ENCODE assay signal across 29 cellular contexts in the genomic region with DNA sequence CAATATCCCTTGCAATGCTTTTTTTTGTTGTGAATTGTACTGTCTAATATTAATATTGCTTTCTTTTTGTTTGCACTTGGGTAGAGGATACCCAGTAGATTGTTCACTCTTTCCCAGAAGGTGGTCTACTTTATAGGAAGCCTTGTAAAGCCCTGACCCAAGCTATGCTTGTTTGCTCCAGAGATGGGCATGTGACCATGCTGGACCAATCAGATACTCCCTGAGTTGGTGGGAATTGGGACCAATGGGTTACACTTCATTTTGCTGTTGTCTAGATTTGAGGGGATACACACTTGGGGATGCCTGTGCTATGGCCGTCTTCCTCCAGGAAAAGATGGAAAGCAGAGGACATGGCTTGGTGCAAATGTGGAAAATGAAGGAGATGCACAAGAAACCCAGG.
"Had no signal": no experiment of that assay in that cellular context is flagged by ENCODE, and none has a peak within 500 bp of the region (broad histone marks: within the 10 kb centered on the region; RNA-seq: fewer than 3 reads in every experiment).

No MANE protein-coding gene starts in this region.

- H3K4me3 ChIP-seq: ascending aorta, cardiac muscle cell had no signal

- DNase-seq: activated CD4-positive, alpha-beta memory T cell treated with anti-CD3 and anti-CD28 coated beads, Interleukin-2, amount 10 ng/mL, durations not matched to agents 7 days and 5 days; activated CD4-positive, alpha-beta T cell treated with anti-CD3 and anti-CD28 coated beads for 4 hours; activated CD4-positive, alpha-beta T cell treated with anti-CD3 and anti-CD28 coated beads, Interleukin-2, amount 10 ng/mL, durations not matched to agents 7 days and 5 days; activated CD4-positive, alpha-beta T cell treated with anti-CD3 and anti-CD28 coated beads, Interleukin-2, amount 50 U/mL, for 48 hours; activated CD4-positive, CD25-positive, alpha-beta regulatory T cell; activated CD8-positive, alpha-beta memory T cell treated with anti-CD3 and anti-CD28 coated beads for 24 hours; activated CD8-positive, alpha-beta memory T cell treated with anti-CD3 and anti-CD28 coated beads, Interleukin-2, amount 10 ng/mL, durations not matched to agents 7 days and 5 days; activated CD8-positive, alpha-beta memory T cell treated with anti-CD3 and anti-CD28 coated beads, Interleukin-2, amount 50 U/mL, for 48 hours; activated CD8-positive, alpha-beta T cell treated with anti-CD3 and anti-CD28 coated beads, Interleukin-2, amount 10 ng/mL, durations not matched to agents 7 days and 5 days; activated effector memory CD4-positive, alpha-beta T cell treated with Interleukin-2 at 50 U/mL for 16 hours; activated gamma-delta T cell; activated naive CD4-positive, alpha-beta T cell treated with anti-CD3 and anti-CD28 coated beads, Interleukin-2, amount 10 ng/mL, durations not matched to agents 7 days and 5 days; activated naive CD4-positive, alpha-beta T cell treated with Interleukin-2 at 50 U/mL for 16 hours; activated naive CD8-positive, alpha-beta T cell treated with anti-CD3 and anti-CD28 coated beads, Interleukin-2, amount 10 ng/mL, durations not matched to agents 7 days and 5 days; activated naive CD8-positive, alpha-beta T cell treated with anti-CD3 and anti-CD28 coated beads, Interleukin-2, amount 50 U/mL, for 24 hours; activated T-cell treated with anti-CD3 and anti-CD28 coated beads, Interleukin-2, amount 50 U/mL, for 24 hours; activated T-cell treated with anti-CD3 and anti-CD28 coated beads, Interleukin-2, amount 50 U/mL, for 48 hours; amygdala; anterior cingulate cortex; caudate nucleus; cerebellar nuclear complex; T-cell; T-helper 17 cell had no signal

- H3K4me1 ChIP-seq: ascending aorta had no signal

- H3K27ac ChIP-seq: ascending aorta, cardiac muscle cell, VCaP had no signal

- ATAC-seq: activated CD4-positive, CD25-positive, alpha-beta regulatory T cell treated with anti-CD3 and anti-CD28 coated beads, Interleukin-2, amount 50 U/mL, for 24 hours; activated CD8-positive, alpha-beta memory T cell treated with anti-CD3 and anti-CD28 coated beads, Interleukin-2, amount 10 ng/mL, durations not matched to agents 7 days and 5 days; activated CD8-positive, alpha-beta T cell treated with anti-CD3 and anti-CD28 coated beads, Interleukin-2, amount 10 ng/mL, durations not matched to agents 7 days and 5 days; activated naive CD8-positive, alpha-beta T cell treated with anti-CD3 and anti-CD28 coated beads, Interleukin-2, amount 50 U/mL, for 24 hours; T-cell; T-helper 17 cell had no signal

- H3K27me3 ChIP-seq: ascending aorta, cardiac muscle cell had no signal

- H3K36me3 ChIP-seq: ascending aorta, cardiac muscle cell had no signal

- FAIRE-seq: bronchial epithelial cell, TTC549 had no signal
